1 cellular context compared by ENCODE assay signal in genomic region chr19:615619-616018, GRCh38.
A peak's percentile ranks its signal among the peaks of the same experiment; 100 is the strongest.
TF ChIP-seq lines count a peak whose summit lies in the region.

No MANE protein-coding gene starts in this region.

TF ChIP-seq in HepG2, 621 proteins besides CTCF, POLR2A, EP300 and RAD21:
- TF ChIP-seq, protein P1, sequence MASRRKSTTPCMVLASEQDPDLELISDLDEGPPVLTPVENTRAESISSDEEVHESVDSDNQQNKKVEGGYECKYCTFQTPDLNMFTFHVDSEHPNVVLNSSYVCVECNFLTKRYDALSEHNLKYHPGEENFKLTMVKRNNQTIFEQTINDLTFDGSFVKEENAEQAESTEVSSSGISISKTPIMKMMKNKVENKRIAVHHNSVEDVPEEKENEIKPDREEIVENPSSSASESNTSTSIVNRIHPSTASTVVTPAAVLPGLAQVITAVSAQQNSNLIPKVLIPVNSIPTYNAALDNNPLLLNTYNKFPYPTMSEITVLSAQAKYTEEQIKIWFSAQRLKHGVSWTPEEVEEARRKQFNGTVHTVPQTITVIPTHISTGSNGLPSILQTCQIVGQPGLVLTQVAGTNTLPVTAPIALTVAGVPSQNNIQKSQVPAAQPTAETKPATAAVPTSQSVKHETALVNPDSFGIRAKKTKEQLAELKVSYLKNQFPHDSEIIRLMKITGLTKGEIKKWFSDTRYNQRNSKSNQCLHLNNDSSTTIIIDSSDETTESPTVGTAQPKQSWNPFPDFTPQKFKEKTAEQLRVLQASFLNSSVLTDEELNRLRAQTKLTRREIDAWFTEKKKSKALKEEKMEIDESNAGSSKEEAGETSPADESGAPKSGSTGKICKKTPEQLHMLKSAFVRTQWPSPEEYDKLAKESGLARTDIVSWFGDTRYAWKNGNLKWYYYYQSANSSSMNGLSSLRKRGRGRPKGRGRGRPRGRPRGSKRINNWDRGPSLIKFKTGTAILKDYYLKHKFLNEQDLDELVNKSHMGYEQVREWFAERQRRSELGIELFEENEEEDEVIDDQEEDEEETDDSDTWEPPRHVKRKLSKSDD (CRISPR knock-in tag; IDR thresholded peaks at IDR 0.05; ENCODE audit: low read depth) = 0 out of 2 replicates have a peak, but pooled peaks have one; percentile 47
- TF ChIP-seq, protein P2, sequence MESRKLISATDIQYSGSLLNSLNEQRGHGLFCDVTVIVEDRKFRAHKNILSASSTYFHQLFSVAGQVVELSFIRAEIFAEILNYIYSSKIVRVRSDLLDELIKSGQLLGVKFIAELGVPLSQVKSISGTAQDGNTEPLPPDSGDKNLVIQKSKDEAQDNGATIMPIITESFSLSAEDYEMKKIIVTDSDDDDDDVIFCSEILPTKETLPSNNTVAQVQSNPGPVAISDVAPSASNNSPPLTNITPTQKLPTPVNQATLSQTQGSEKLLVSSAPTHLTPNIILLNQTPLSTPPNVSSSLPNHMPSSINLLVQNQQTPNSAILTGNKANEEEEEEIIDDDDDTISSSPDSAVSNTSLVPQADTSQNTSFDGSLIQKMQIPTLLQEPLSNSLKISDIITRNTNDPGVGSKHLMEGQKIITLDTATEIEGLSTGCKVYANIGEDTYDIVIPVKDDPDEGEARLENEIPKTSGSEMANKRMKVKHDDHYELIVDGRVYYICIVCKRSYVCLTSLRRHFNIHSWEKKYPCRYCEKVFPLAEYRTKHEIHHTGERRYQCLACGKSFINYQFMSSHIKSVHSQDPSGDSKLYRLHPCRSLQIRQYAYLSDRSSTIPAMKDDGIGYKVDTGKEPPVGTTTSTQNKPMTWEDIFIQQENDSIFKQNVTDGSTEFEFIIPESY (CRISPR knock-in tag; IDR thresholded peaks at IDR 0.05) = peak; percentile 71; the same call in 1 of the 2 replicates
- TF ChIP-seq PREB (CRISPR knock-in tag; IDR thresholded peaks at IDR 0.05) = no peak
- TF ChIP-seq ZKSCAN8 (CRISPR knock-in tag; IDR thresholded peaks at IDR 0.05; ENCODE audit: borderline replicate concordance) = peak; percentile 98
- TF ChIP-seq AKAP8 (CRISPR knock-in tag; IDR thresholded peaks at IDR 0.05) = peak; percentile 81
- no peak for TF ChIP-seq MTF1 (CRISPR knock-in tag; IDR thresholded peaks at IDR 0.05)
- TF ChIP-seq SMC3 (IDR thresholded peaks at IDR 0.05; ENCODE audit: low read length) = no peak
- no peak for TF ChIP-seq ZNF10 (CRISPR knock-in tag; IDR thresholded peaks at IDR 0.05; ENCODE audit: borderline replicate concordance, low read depth)
- peak; percentile 41; the same call in 1 of the 2 replicates for TF ChIP-seq HOXA3 (CRISPR knock-in tag; IDR thresholded peaks at IDR 0.05)
- no peak for TF ChIP-seq ZNF530 (CRISPR knock-in tag; IDR thresholded peaks at IDR 0.05; ENCODE audit: low read depth)
